ENCODE assay signal across 15 cellular contexts in genomic region chr16:49809561-49809960, GRCh38. TPM values are rescaled to one million over a fixed set of nuclear protein-coding genes. Genes with fewer than 3 reads are reported as not detected.
DNase-seq lines count a peak whose midpoint lies in the region; ATAC-seq and TF ChIP-seq lines count a peak whose summit lies in the region.
"Had no signal": no experiment of that assay in that cellular context is flagged by ENCODE, and none has a peak within 500 bp of the region (broad histone marks: within the 10 kb centered on the region; RNA-seq: fewer than 3 reads in every experiment).

No MANE protein-coding gene starts in this region.

- no peak for ATAC-seq in GM21619 (IDR thresholded peaks at IDR 0.05; ENCODE audit: unreplicated experiment)
- no peak for ATAC-seq in left colon
- no peak for ATAC-seq in HG03139 (IDR thresholded peaks at IDR 0.05; ENCODE audit: unreplicated experiment)
- ATAC-seq: HCT116, HepG2 had no signal

- peak overlapping the region; percentile 70 for H3K27ac ChIP-seq in BLaER1
- H3K27ac ChIP-seq in WERI-Rb-1: peak overlapping the region; percentile 91
- H3K27ac ChIP-seq: 22Rv1, GM23248 had no signal

- peak overlapping the region; percentile 54; the same call in 1 of the 2 replicates for H3K9ac ChIP-seq in BLaER1
- H3K9ac ChIP-seq: GM23248 had no signal

- intact Hi-C loops in left colon (cut with DNase I, micrococcal nuclease): no loop called here

- H3K4me3 ChIP-seq in BLaER1 (no peak overlapping the region), WERI-Rb-1 (ENCODE audit: low read depth, low read length) (no peak overlapping the region)
- H3K4me3 ChIP-seq: GM23248 had no signal

- H3K27me3 Mint-ChIP-seq in glutamatergic neuron (ENCODE audit: unreplicated experiment): peaks cover 22% of the 10 kb centered on the region
- H3K27me3 Mint-ChIP-seq: CD4-positive, alpha-beta T cell had no signal

- H3K4me2 ChIP-seq in BLaER1: peak overlapping the region; percentile 83

- H3K4me3 Mint-ChIP-seq in glutamatergic neuron (ENCODE audit: unreplicated experiment): no peak overlapping the region
- H3K4me3 Mint-ChIP-seq: CD4-positive, alpha-beta T cell had no signal

- peaks cover 90% of the 10 kb centered on the region for H3K4me1 ChIP-seq in BLaER1
- H3K4me1 ChIP-seq: Caco-2 had no signal

- no peaks in the 10 kb centered on the region for H3K36me3 Mint-ChIP-seq in glutamatergic neuron (ENCODE audit: unreplicated experiment)

- peaks cover 37% of the 10 kb centered on the region for H3K4me1 Mint-ChIP-seq in glutamatergic neuron (ENCODE audit: low read depth, unreplicated experiment)

- no peaks in the 10 kb centered on the region for H3K36me3 ChIP-seq in BLaER1
- no peaks in the 10 kb centered on the region for H3K36me3 ChIP-seq in WERI-Rb-1

- H3K9me3 ChIP-seq in BLaER1 (no peaks in the 10 kb centered on the region), WERI-Rb-1 (ENCODE audit: severe bottlenecking) (no peaks in the 10 kb centered on the region)
- H3K9me3 ChIP-seq: Caco-2 had no signal

- peaks cover 14% of the 10 kb centered on the region for H3K9me3 Mint-ChIP-seq in glutamatergic neuron (ENCODE audit: unreplicated experiment)
- H3K9me3 Mint-ChIP-seq: CD4-positive, alpha-beta T cell had no signal

- H3K27ac Mint-ChIP-seq in glutamatergic neuron (ENCODE audit: unreplicated experiment): peak overlapping the region; percentile 22
- H3K27ac Mint-ChIP-seq: CD4-positive, alpha-beta T cell had no signal

- DNase-seq in WERI-Rb-1 (no peak), glutamatergic neuron (no peak), retina (peak; percentile 34), RPMI8226 (no peak), left colon (no peak)
- DNase-seq: C1 segment of cervical spinal cord; Caco-2; CD4-positive, alpha-beta T cell; GM23248 had no signal

- 0 out of 2 replicates have a peak, but pooled peaks cover 5% of the 10 kb centered on the region for H4K20me1 ChIP-seq in BLaER1

- TF ChIP-seq CTCF in WERI-Rb-1 (IDR thresholded peaks at IDR 0.05; ENCODE audit: low read depth, low read length) (no peak), glutamatergic neuron (IDR thresholded peaks at IDR 0.05; ENCODE audit: partially characterized antibody, unreplicated experiment) (no peak)

- H3K27me3 ChIP-seq in BLaER1 (no peaks in the 10 kb centered on the region), WERI-Rb-1 (ENCODE audit: insufficient read depth, low read depth, severe bottlenecking) (no peaks in the 10 kb centered on the region)

RNA-seq across cellular contexts. Expression of gene ZNF423, which starts 46.4 kb away (rescaled TPM):
- 149 TPM for total RNA-seq in glutamatergic neuron (ENCODE audit: unreplicated experiment)
- 10 to 100 TPM in 1 of 2 donors, 1 to 10 TPM in 1; 8.2 to 10.5 TPM for total RNA-seq in left colon
- total RNA-seq: CD4-positive, alpha-beta T cell had no signal

Comparison
In these comparisons a context has a peak if more than half of its experiments do, and no peak if none do; other contexts are left out.
1. RNA of gene ZNF423, which starts 46.4 kb away (total RNA-seq): 149 TPM in glutamatergic neuron (single experiment); 8.2 to 10.5 TPM in left colon; every median in the first group is over 10 times any median in the second.